Comparison of ENCODE assay signal across 2 cellular contexts in genomic region chr3:141377377-141377776, GRCh38.
TF ChIP-seq lines count a peak whose summit lies in the region.

No MANE protein-coding gene starts in this region.

TF ChIP-seq in GM12891, 5 proteins besides CTCF, POLR2A, EP300 and RAD21 (continued from another document):
- TF ChIP-seq POLR2AphosphoS5 (IDR thresholded peaks at IDR 0.05; ENCODE audit: low read depth, low read length), result no peak

TF ChIP-seq in K562, 482 proteins besides CTCF, POLR2A, EP300 and RAD21 (continued from another document):
- TF ChIP-seq PRDM10 (IDR thresholded peaks at IDR 0.05; ENCODE audit: partially characterized antibody) (no peak), HOMEZ (CRISPR knock-in tag; IDR thresholded peaks at IDR 0.05) (no peak), ZNF277 (CRISPR knock-in tag; IDR thresholded peaks at IDR 0.05; ENCODE audit: borderline replicate concordance) (no peak), ELK1 (CRISPR knock-in tag; IDR thresholded peaks at IDR 0.05) (no peak), MYNN (IDR thresholded peaks at IDR 0.05) (no peak), MYNN (CRISPR knock-in tag; IDR thresholded peaks at IDR 0.05) (no peak), MCM7 (IDR thresholded peaks at IDR 0.05) (no peak), E4F1 (CRISPR knock-in tag; IDR thresholded peaks at IDR 0.05; ENCODE audit: borderline replicate concordance) (no peak), ZNF395 (CRISPR knock-in tag; IDR thresholded peaks at IDR 0.05) (no peak), NFIC (IDR thresholded peaks at IDR 0.05) (no peak), ZNF780A (CRISPR knock-in tag; IDR thresholded peaks at IDR 0.05) (no peak), TOE1 (IDR thresholded peaks at IDR 0.05; ENCODE audit: borderline replicate concordance) (no peak), TOE1 (CRISPR knock-in tag; IDR thresholded peaks at IDR 0.05; ENCODE audit: borderline replicate concordance, low read depth) (no peak), MED1 (CRISPR knock-in tag; IDR thresholded peaks at IDR 0.05; ENCODE audit: borderline replicate concordance) (no peak)
